Comparison of ENCODE assay signal across 19 cellular contexts in the genomic region with DNA sequence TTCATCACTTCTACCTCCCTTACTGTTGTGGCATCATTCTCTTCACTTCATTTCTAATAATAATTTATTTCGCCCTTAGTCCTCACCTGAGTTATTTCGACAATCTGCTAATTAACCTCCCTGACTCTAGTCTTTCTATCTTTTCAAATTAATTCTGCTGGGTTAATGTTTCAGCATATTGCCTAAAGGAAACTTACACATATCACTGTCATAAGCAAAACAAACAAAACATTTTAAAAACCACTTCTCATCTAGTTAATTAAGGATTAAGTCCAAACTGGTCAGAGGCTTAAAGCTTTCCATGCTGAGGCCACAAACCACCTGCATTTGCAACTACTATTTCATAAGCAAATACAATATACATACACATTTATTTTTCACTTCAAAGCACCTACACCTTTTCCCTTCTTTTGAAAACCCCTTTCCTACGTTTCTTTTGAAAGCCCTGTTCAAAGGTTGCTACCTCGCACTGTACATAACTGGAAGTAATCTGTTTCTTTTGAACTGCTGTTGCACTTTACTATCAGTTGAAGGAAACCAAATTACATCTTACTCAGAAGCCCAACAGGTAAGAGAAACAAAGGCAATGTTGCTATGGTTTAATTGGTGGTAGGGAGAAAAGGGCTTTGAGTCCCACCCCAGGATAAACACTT.
"Had no signal": no experiment of that assay in that cellular context is flagged by ENCODE, and none has a peak within 500 bp of the region (broad histone marks: within the 10 kb centered on the region; RNA-seq: fewer than 3 reads in every experiment).

No MANE protein-coding gene starts in this region.

- H3K4me3 Mint-ChIP-seq: immature natural killer cell, memory B cell, mesothelial cell of epicardium, natural killer cell, neural crest cell had no signal

- ATAC-seq: left cardiac atrium, lower lobe of right lung, natural killer cell had no signal

- H3K36me3 Mint-ChIP-seq: natural killer cell had no signal

- H3K27ac Mint-ChIP-seq: memory B cell, mesothelial cell of epicardium had no signal

- DNase-seq: cortex of kidney; effector memory CD4-positive, alpha-beta T cell; esophagus squamous epithelium; foreskin fibroblast; immature natural killer cell; kidney; left cardiac atrium; left ventricle myocardium inferior; lower lobe of right lung; natural killer cell; posterior cingulate gyrus; small intestine; stimulated activated CD4-positive, alpha-beta T cell treated with anti-CD3 and anti-CD28 coated beads, Interleukin-12 subunit alpha, Interleukin-12 subunit beta, amount 100 ng/mL, for 4 hours; stimulated activated naive CD4-positive, alpha-beta T cell treated with Interleukin-2 at 50 U/mL for 16 hours; trophoblast cell had no signal

- H3K27me3 Mint-ChIP-seq: memory B cell had no signal

- FAIRE-seq: endometrium, kidney, small intestine had no signal

- H3K9me3 Mint-ChIP-seq: immature natural killer cell, memory B cell, natural killer cell, neural crest cell had no signal
